ENCODE assay signal across 7 cellular contexts in genomic region chr20:62367483-62368302, GRCh38. TPM values are rescaled to one million over a fixed set of nuclear protein-coding genes. Genes with fewer than 3 reads are reported as not detected.
DNase-seq lines count a peak whose midpoint lies in the region; ATAC-seq, FAIRE-seq and TF ChIP-seq lines count a peak whose summit lies in the region.
"Had no signal": no experiment of that assay in that cellular context is flagged by ENCODE, and none has a peak within 500 bp of the region (broad histone marks: within the 10 kb centered on the region; RNA-seq: fewer than 3 reads in every experiment).

No MANE protein-coding gene starts in this region.

- FAIRE-seq in urothelium cell line (lab: Jason Lieb, UNC), result no peak

- TF ChIP-seq CTCF in body of pancreas (IDR thresholded peaks at IDR 0.05) (no peak), neural crest cell (conservative IDR thresholded peaks at IDR 0.05) (no peak)

- no peaks in the 10 kb centered on the region for H3K27me3 ChIP-seq in body of pancreas

- peaks cover 72% of the 10 kb centered on the region for H3K4me1 ChIP-seq in body of pancreas

- no peaks in the 10 kb centered on the region for H3K36me3 ChIP-seq in body of pancreas (replicated peaks in 1 of 2; ENCODE audit: insufficient read depth in 1 of 2, low read depth in 2 of 2)

- no peak for TF ChIP-seq POLR2A in body of pancreas (IDR thresholded peaks at IDR 0.05)

- no peaks in the 10 kb centered on the region for H3K9me3 Mint-ChIP-seq in neural crest cell

- H3K4me3 ChIP-seq in body of pancreas, result no peak overlapping the region

- ATAC-seq in body of pancreas (peak; percentile 12), HG02642 (IDR thresholded peaks at IDR 0.05; ENCODE audit: poor library complexity, unreplicated experiment) (no peak)

- H3K27ac ChIP-seq in body of pancreas, result peak overlapping the region; percentile 44 to 88 (median 79)

- H3K27me3 Mint-ChIP-seq in neural crest cell (ENCODE audit: low read depth), result peaks cover 13% of the 10 kb centered on the region

- peaks cover 6% of the 10 kb centered on the region for H3K4me1 Mint-ChIP-seq in neural crest cell

- intact Hi-C loops in body of pancreas (cut with DNase I), result no loop called here

- peak overlapping the region; percentile 49 for H3K4me3 Mint-ChIP-seq in neural crest cell

- no peaks in the 10 kb centered on the region for H3K9me3 ChIP-seq in body of pancreas

- H3K36me3 Mint-ChIP-seq in neural crest cell (ENCODE audit: low read depth), result no peaks in the 10 kb centered on the region

- no peak overlapping the region for H3K27ac Mint-ChIP-seq in neural crest cell (ENCODE audit: unreplicated experiment)

- WGBS in body of pancreas, 2 donors, result 14 to 27% methylated on average over 5 to 53 of the region's 53 CpGs

- DNase-seq in NCI-H2029 treated with DMSO at 0.1 percent for 48 hours (lab: John Stamatoyannopoulos, UW), result peak; percentile 26
- no peak for DNase-seq in NCI-H2029 (lab: John Stamatoyannopoulos, UW)
- DNase-seq in body of pancreas, result peak in 3 of 4 donors; percentile 55 to 67 (median 67)
- DNase-seq in neural crest cell (ENCODE audit: low read depth, low spot score), result no peak
- no peak for DNase-seq in urothelium cell line (ENCODE audit: low spot score)
- DNase-seq: DND-41 had no signal

RNA-seq across cellular contexts. Expression of gene LAMA5, which starts 0.6 kb away (rescaled TPM):
- total RNA-seq in body of pancreas, result 100 to 1,000 TPM; 115 to 185 TPM
- total RNA-seq in neural crest cell, result 35.0 and 38.8 TPM in 2 replicates

RNA-seq across cellular contexts. Expression of gene RPS21, which starts 19.2 kb away (rescaled TPM):
- 100 to 1,000 TPM; 654 to 656 TPM for total RNA-seq in body of pancreas
- 1,298 and 1,312 TPM in 2 replicates for total RNA-seq in neural crest cell

RNA-seq across cellular contexts. Expression of gene CABLES2, which starts 39.4 kb away (rescaled TPM):
- 1 to 10 TPM; 1.6 to 2.6 TPM for total RNA-seq in body of pancreas
- total RNA-seq in neural crest cell, result 25.2 and 26.6 TPM in 2 replicates

RNA-seq across cellular contexts. Expression of gene RBBP8NL, which starts 59.6 kb away (rescaled TPM):
- total RNA-seq in body of pancreas (1 to 10 TPM; 2.3 TPM), neural crest cell (not detected in 2 replicates)

Comparison
In these comparisons a context has a peak if more than half of its experiments do, and no peak if none do; other contexts are left out.
1. DNase-seq: peak in NCI-H2029 treated with DMSO at 0.1 percent for 48 hours (single experiment) and body of pancreas (3 of 4); none in NCI-H2029 (single experiment), neural crest cell (single experiment) and urothelium cell line (single experiment).